Comparison of ENCODE assay signal across 12 cellular contexts in genomic region chr2:118103963-118104942, GRCh38.
DNase-seq lines count a peak whose midpoint lies in the region; ATAC-seq and TF ChIP-seq lines count a peak whose summit lies in the region.
"Had no signal": no experiment of that assay in that cellular context is flagged by ENCODE, and none has a peak within 500 bp of the region (broad histone marks: within the 10 kb centered on the region; RNA-seq: fewer than 3 reads in every experiment).

No MANE protein-coding gene starts in this region.

- H3K36me3 ChIP-seq in GM06990 (ENCODE audit: control insufficient read depth, insufficient read depth, low read length) = no peaks in the 10 kb centered on the region; the same call in none of the 2 replicates
- H3K36me3 ChIP-seq: BE2C had no signal

- TF ChIP-seq CTCF in GM06990 (IDR thresholded peaks at IDR 0.05; ENCODE audit: insufficient read depth, low read length, poor library complexity, severe bottlenecking) = no peak

- peak; percentile 98 for ATAC-seq in HG02759 (IDR thresholded peaks at IDR 0.05; ENCODE audit: unreplicated experiment)
- ATAC-seq in HG03565 (IDR thresholded peaks at IDR 0.05; ENCODE audit: unreplicated experiment) = peak; percentile 96

- DNase-seq in GM06990 (ENCODE audit: extremely low read depth, insufficient read length) (peak; percentile 51), GM19238 (ENCODE audit: insufficient read length, low spot score) (peak; percentile 39), glomerular visceral epithelial cell (ENCODE audit: extremely low spot score) (no peak), AG08396 (ENCODE audit: low spot score) (no peak), substantia nigra (lab: John Stamatoyannopoulos, UW) (no peak), DMS114 treated with DMSO at 0.1 percent for 48 hours (lab: John Stamatoyannopoulos, UW; ENCODE audit: unreplicated experiment) (no peak)
- DNase-seq: BE2C, natural killer cell had no signal

- H3K27me3 ChIP-seq in GM06990 (replicated peaks; ENCODE audit: control insufficient read depth, insufficient read depth, low read length) = no peaks in the 10 kb centered on the region
- H3K27me3 ChIP-seq: BE2C, hepatocyte, SJSA1 had no signal

- H3K4me3 ChIP-seq in GM06990 (replicated peaks; ENCODE audit: low read depth, low read length) = peak overlapping the region; percentile 46; the same call in 1 of the 2 replicates
- H3K4me3 ChIP-seq: hepatocyte, SJSA1 had no signal

- no peak overlapping the region for H3K27ac ChIP-seq in substantia nigra (ENCODE audit: low read depth, low read length, poor library complexity, severe bottlenecking)
- H3K27ac ChIP-seq: hepatocyte, SJSA1 had no signal

Comparison
In these comparisons a context has a peak if more than half of its experiments do, and no peak if none do; other contexts are left out.
1. DNase-seq: peak in GM06990 (single experiment) and GM19238 (single experiment); none in glomerular visceral epithelial cell (single experiment), AG08396 (single experiment), substantia nigra (0 of 49) and DMS114 treated with DMSO at 0.1 percent for 48 hours (single experiment).